ENCODE assay signal across 33 cellular contexts in the genomic region with DNA sequence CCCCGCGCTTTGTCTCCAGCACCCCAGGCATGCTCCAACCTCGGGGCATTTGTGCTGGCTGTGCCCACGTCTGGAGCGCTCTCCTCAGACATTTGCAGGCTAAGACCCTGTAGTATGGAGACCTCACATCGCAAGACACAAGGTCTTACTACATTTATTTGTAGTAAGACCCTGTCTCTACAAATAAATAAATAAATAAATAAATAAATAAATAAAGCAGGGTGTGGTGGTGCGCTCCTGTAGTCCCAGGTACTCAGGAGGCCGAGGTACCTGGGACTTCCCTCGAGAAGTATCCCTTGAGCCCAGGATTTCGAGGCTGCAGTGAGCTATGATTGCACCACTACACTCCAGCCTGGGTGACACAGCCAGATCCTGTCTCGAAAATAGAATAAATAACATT. TPM values are rescaled to one million over a fixed set of nuclear protein-coding genes. Genes with fewer than 3 reads are reported as not detected.
"Had no signal": no experiment of that assay in that cellular context is flagged by ENCODE, and none has a peak within 500 bp of the region (broad histone marks: within the 10 kb centered on the region; RNA-seq: fewer than 3 reads in every experiment).

No MANE protein-coding gene starts in this region.

- H3K4me3 ChIP-seq: body of pancreas, gastrocnemius medialis, ovary, prostate gland, skin epidermis had no signal

- H3K9me3 Mint-ChIP-seq: memory B cell; natural killer cell treated with Interleukin-12 subunit alpha and Interleukin-12 subunit beta and Interleukin-15 and Interleukin-18, amount 100 ng/mL, for 72 hours; T-helper 1 cell treated with Interleukin-12 subunit alpha and Interleukin-12 subunit beta and Interleukin-4 antibody, amounts not matched to agents 30 μg/mL and 1 μg/mL, for 36 hours had no signal

- H3K36me3 ChIP-seq: gastrocnemius medialis, neutrophil, ovary, prostate gland had no signal

- DNase-seq: activated CD4-positive, alpha-beta T cell treated with anti-CD3 and anti-CD28 coated beads for 48 hours; activated CD4-positive, alpha-beta T cell treated with anti-CD3 and anti-CD28 coated beads, Interleukin-2, amount 50 U/mL, for 48 hours; activated CD8-positive, alpha-beta memory T cell treated with anti-CD3 and anti-CD28 coated beads for 24 hours; activated effector memory CD4-positive, alpha-beta T cell treated with Interleukin-2 at 50 U/mL for 16 hours; activated naive CD4-positive, alpha-beta T cell treated with Interleukin-2 at 50 U/mL for 16 hours; anterior cingulate cortex; effector CD8-positive, alpha-beta T cell; gastrocnemius medialis; glutamatergic neuron; ovary; stimulated activated CD4-positive, alpha-beta T cell treated with anti-CD3 and anti-CD28 coated beads, Interleukin-12 subunit alpha, Interleukin-12 subunit beta, amount 100 ng/mL, for 4 hours; stimulated activated CD4-positive, alpha-beta T cell treated with anti-CD3 and anti-CD28 coated beads, Interleukin-4, amount 100 ng/mL, for 1 hour; stimulated activated naive CD8-positive, alpha-beta T cell treated with anti-CD3 and anti-CD28 coated beads, Interleukin-15, Interleukin-2, amounts not matched to agents 100 U/mL and 50 U/mL, for 24 hours; T-helper 9 cell; testis; WERI-Rb-1 had no signal

- H3K4me3 Mint-ChIP-seq: activated naive CD8-positive, alpha-beta T cell; memory B cell; natural killer cell treated with Interleukin-12 subunit alpha and Interleukin-12 subunit beta and Interleukin-15 and Interleukin-18, amount 100 ng/mL, for 72 hours; T-helper 1 cell treated with Interleukin-12 subunit alpha and Interleukin-12 subunit beta and Interleukin-4 antibody, amounts not matched to agents 30 μg/mL and 1 μg/mL, for 36 hours had no signal

- H3K27ac Mint-ChIP-seq: activated naive CD8-positive, alpha-beta T cell; memory B cell; natural killer cell treated with Interleukin-12 subunit alpha and Interleukin-12 subunit beta and Interleukin-15 and Interleukin-18, amount 100 ng/mL, for 72 hours; T-helper 1 cell treated with Interleukin-12 subunit alpha and Interleukin-12 subunit beta and Interleukin-4 antibody, amounts not matched to agents 30 μg/mL and 1 μg/mL, for 36 hours had no signal

- FAIRE-seq: colon, endometrium, TTC549, urothelium cell line had no signal

- H3K27me3 ChIP-seq: ovary, testis had no signal

- H3K27ac ChIP-seq: body of pancreas, gastrocnemius medialis, neutrophil, ovary, prostate gland, skin epidermis, testis, WERI-Rb-1 had no signal

- H3K36me3 Mint-ChIP-seq: activated naive CD8-positive, alpha-beta T cell; memory B cell; natural killer cell treated with Interleukin-12 subunit alpha and Interleukin-12 subunit beta and Interleukin-15 and Interleukin-18, amount 100 ng/mL, for 72 hours had no signal

- H3K9me3 ChIP-seq: body of pancreas, gastrocnemius medialis, neutrophil, ovary, prostate gland, testis had no signal

- H3K4me1 ChIP-seq: prostate gland, testis had no signal

RNA-seq across cellular contexts. Expression of gene NXNL1, which starts 4.6 kb away (rescaled TPM):
- total RNA-seq: body of pancreas; dermis microvascular lymphatic vessel endothelial cell; epithelial cell of proximal tubule; gastrocnemius medialis; kidney epithelial cell; lower leg skin; natural killer cell treated with Interleukin-12 subunit alpha and Interleukin-12 subunit beta and Interleukin-15 and Interleukin-18, amount 100 ng/mL, for 72 hours; ovary; prostate gland; sciatic nerve had no signal

RNA-seq across cellular contexts. Expression of gene TMEM221, which starts 7.7 kb away (rescaled TPM):
- total RNA-seq: dermis microvascular lymphatic vessel endothelial cell; epithelial cell of proximal tubule; gastrocnemius medialis; natural killer cell treated with Interleukin-12 subunit alpha and Interleukin-12 subunit beta and Interleukin-15 and Interleukin-18, amount 100 ng/mL, for 72 hours had no signal
